ENCODE assay signal across 31 cellular contexts in the genomic region with DNA sequence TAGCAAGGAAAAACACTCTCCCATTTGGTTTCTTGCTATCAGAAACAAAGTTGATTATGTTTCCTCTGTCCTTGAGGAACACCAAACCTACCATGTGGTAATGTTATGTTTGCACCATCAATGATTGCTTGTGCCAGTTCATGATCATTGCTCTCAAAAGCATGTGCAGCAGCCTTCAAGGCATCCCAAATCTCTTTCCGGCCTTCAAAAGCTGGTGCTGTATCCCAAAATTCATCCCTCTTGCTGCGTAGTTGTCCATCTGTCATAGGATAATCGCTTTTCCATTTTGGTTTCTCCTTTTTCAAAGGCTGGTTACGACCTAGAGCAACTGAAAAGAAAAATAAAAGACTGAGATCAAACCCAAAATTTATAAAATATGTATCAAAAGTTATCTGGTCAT. TPM values are rescaled to one million over a fixed set of nuclear protein-coding genes. Genes with fewer than 3 reads are reported as not detected.
"Had no signal": no experiment of that assay in that cellular context is flagged by ENCODE, and none has a peak within 500 bp of the region (broad histone marks: within the 10 kb centered on the region; RNA-seq: fewer than 3 reads in every experiment).

No MANE protein-coding gene starts in this region.

- ATAC-seq: Panc1 had no signal

- H3K27me3 ChIP-seq: adrenal gland, SJCRH30 had no signal

- H3K4me3 Mint-ChIP-seq: activated CD4-positive, alpha-beta T cell treated with anti-CD3 and anti-CD28 coated beads for 36 hours; activated CD8-positive, alpha-beta T cell treated with anti-CD3 and anti-CD28 coated beads for 36 hours; activated naive CD8-positive, alpha-beta T cell treated with anti-CD3 and anti-CD28 coated beads, Interleukin-2, amount 10 ng/mL, durations not matched to agents 7 days and 5 days; activated T-cell treated with anti-CD3 and anti-CD28 coated beads, Interleukin-2, amount 50 U/mL, for 72 hours had no signal

- H3K4me3 ChIP-seq: adrenal gland, SJCRH30 had no signal

- DNase-seq: activated CD8-positive, alpha-beta memory T cell treated with anti-CD3 and anti-CD28 coated beads, Interleukin-2, amount 50 U/mL, for 4 hours; activated CD8-positive, alpha-beta T cell treated with anti-CD3 and anti-CD28 coated beads for 36 hours; activated gamma-delta T cell treated with Interleukin-2 at 50 U/mL for 16 hours; activated naive CD4-positive, alpha-beta T cell treated with anti-CD3 and anti-CD28 coated beads, Interleukin-2, amount 50 U/mL, for 16 hours; activated naive CD8-positive, alpha-beta T cell treated with anti-CD3 and anti-CD28 coated beads, Interleukin-2, amount 10 ng/mL, durations not matched to agents 7 days and 5 days; activated T-cell treated with anti-CD3 and anti-CD28 coated beads, Interleukin-2, amount 50 U/mL, for 72 hours; adrenal gland; anterior cingulate cortex; KG1; NCI-H1092; NCI-H1417; NCI-H2029; NCI-H2107; NCI-H345; NCI-H510A; NCI-H526 treated with DMSO at 0.1 percent for 48 hours; NCI-H82; NK-92 treated with Interleukin-12 subunit alpha and Interleukin-12 subunit beta, amount 100 ng/mL, for 24 hours; OCI-M1; Right ventricle myocardium superior; SJCRH30; SK-N-SH had no signal

- H3K9me3 ChIP-seq: adrenal gland, SJCRH30, SK-N-SH had no signal

- H3K27ac ChIP-seq: adrenal gland, RWPE1, SJCRH30, VCaP had no signal

- H3K27me3 Mint-ChIP-seq: activated CD4-positive, alpha-beta T cell treated with anti-CD3 and anti-CD28 coated beads for 36 hours; activated CD8-positive, alpha-beta T cell treated with anti-CD3 and anti-CD28 coated beads for 36 hours; activated naive CD8-positive, alpha-beta T cell treated with anti-CD3 and anti-CD28 coated beads, Interleukin-2, amount 10 ng/mL, durations not matched to agents 7 days and 5 days had no signal

- H3K27ac Mint-ChIP-seq: activated CD4-positive, alpha-beta T cell treated with anti-CD3 and anti-CD28 coated beads for 36 hours; activated CD8-positive, alpha-beta T cell treated with anti-CD3 and anti-CD28 coated beads for 36 hours; activated naive CD8-positive, alpha-beta T cell treated with anti-CD3 and anti-CD28 coated beads, Interleukin-2, amount 10 ng/mL, durations not matched to agents 7 days and 5 days; activated T-cell treated with anti-CD3 and anti-CD28 coated beads, Interleukin-2, amount 50 U/mL, for 72 hours; activated T-helper 2 cell treated with anti-CD3 and anti-CD28 coated beads, Interferon-gamma antibody, Interleukin-2, Interleukin-4, amounts not matched to agents 10 μg/mL and 5 μg/mL and 100 μg/mL, durations not matched to agents 14 hours and 24 hours and 36 hours had no signal

- H3K9me3 Mint-ChIP-seq: activated CD8-positive, alpha-beta T cell treated with anti-CD3 and anti-CD28 coated beads for 36 hours; activated naive CD8-positive, alpha-beta T cell treated with anti-CD3 and anti-CD28 coated beads, Interleukin-2, amount 10 ng/mL, durations not matched to agents 7 days and 5 days; activated T-cell treated with anti-CD3 and anti-CD28 coated beads, Interleukin-2, amount 50 U/mL, for 72 hours; activated T-helper 2 cell treated with anti-CD3 and anti-CD28 coated beads, Interferon-gamma antibody, Interleukin-2, Interleukin-4, amounts not matched to agents 10 μg/mL and 5 μg/mL and 100 μg/mL, durations not matched to agents 14 hours and 24 hours and 36 hours had no signal

RNA-seq across cellular contexts. Expression of a gene that starts 40.1 kb away (rescaled TPM):
- total RNA-seq: activated CD4-positive, alpha-beta T cell treated with anti-CD3 and anti-CD28 coated beads for 36 hours; activated CD8-positive, alpha-beta T cell treated with anti-CD3 and anti-CD28 coated beads for 36 hours; activated naive CD8-positive, alpha-beta T cell treated with anti-CD3 and anti-CD28 coated beads, Interleukin-2, amount 10 ng/mL, durations not matched to agents 7 days and 5 days; activated T-cell treated with anti-CD3 and anti-CD28 coated beads, Interleukin-2, amount 50 U/mL, for 72 hours; activated T-helper 2 cell treated with anti-CD3 and anti-CD28 coated beads, Interferon-gamma antibody, Interleukin-2, Interleukin-4, amounts not matched to agents 10 μg/mL and 5 μg/mL and 100 μg/mL, durations not matched to agents 14 hours and 24 hours and 36 hours; adrenal gland; cardiac septum; LHCN-M2; MCF 10A; Right ventricle myocardium superior; SJCRH30; T-helper 2 cell treated with Interferon-gamma antibody and Interleukin-4, amounts not matched to agents 100 ng/mL and 5 ng/mL, for 36 hours had no signal
